Comparison of ENCODE assay signal across 24 cellular contexts in genomic region chr10:72588266-72588665, GRCh38.
"Had no signal": no experiment of that assay in that cellular context is flagged by ENCODE, and none has a peak within 500 bp of the region (broad histone marks: within the 10 kb centered on the region; RNA-seq: fewer than 3 reads in every experiment).

No MANE protein-coding gene starts in this region.

- H3K27me3 Mint-ChIP-seq: activated naive CD8-positive, alpha-beta T cell; T-cell had no signal

- H3K36me3 Mint-ChIP-seq: stimulated activated effector memory CD8-positive, alpha-beta T cell treated with anti-CD3 and anti-CD28 coated beads, Interleukin-12 subunit alpha, Interleukin-12 subunit beta, amount 100 ng/mL, for 72 hours had no signal

- DNase-seq: activated CD4-positive, alpha-beta T cell treated with anti-CD3 and anti-CD28 coated beads for 1 hour; activated CD4-positive, alpha-beta T cell treated with anti-CD3 and anti-CD28 coated beads, Interleukin-2, amount 50 U/mL, for 1 hour; activated CD8-positive, alpha-beta T cell treated with anti-CD3 and anti-CD28 coated beads, Interleukin-2, amount 10 ng/mL, durations not matched to agents 7 days and 5 days; activated gamma-delta T cell treated with Interleukin-2 at 50 U/mL for 16 hours; amniotic stem cell; body of pancreas; erythroblast; gastrocnemius medialis; hippocampal formation; islet precursor cell; left cardiac atrium; nucleus accumbens; right lobe of liver; stimulated activated CD4-positive, alpha-beta T cell treated with anti-CD3 and anti-CD28 coated beads, Interleukin-1b, Interleukin-23, amount 100 ng/mL, for 48 hours; stomach; T-cell; transverse colon had no signal

- H3K4me3 Mint-ChIP-seq: activated CD8-positive, alpha-beta T cell treated with anti-CD3 and anti-CD28 coated beads, Interleukin-2, amount 10 ng/mL, durations not matched to agents 7 days and 5 days; activated naive CD8-positive, alpha-beta T cell; nephron; stimulated activated effector memory CD8-positive, alpha-beta T cell treated with anti-CD3 and anti-CD28 coated beads, Interleukin-12 subunit alpha, Interleukin-12 subunit beta, amount 100 ng/mL, for 72 hours; T-cell had no signal

- H3K27ac ChIP-seq: body of pancreas, cardiac muscle cell, gastrocnemius medialis, parathyroid adenoma, right lobe of liver, skin epidermis, stomach, transverse colon, WERI-Rb-1 had no signal

- H3K4me1 ChIP-seq: body of pancreas, gastrocnemius medialis, parathyroid adenoma, right lobe of liver, transverse colon had no signal

- H3K4me3 ChIP-seq: body of pancreas, cardiac muscle cell, gastrocnemius medialis, right lobe of liver, skin epidermis, stomach, transverse colon had no signal

- H3K27me3 ChIP-seq: body of pancreas, cardiac muscle cell, gastrocnemius medialis, right lobe of liver, stomach, transverse colon had no signal

- H3K9ac ChIP-seq: parathyroid adenoma had no signal

- H3K4me1 Mint-ChIP-seq: nephron had no signal

- H3K9me3 Mint-ChIP-seq: stimulated activated effector memory CD8-positive, alpha-beta T cell treated with anti-CD3 and anti-CD28 coated beads, Interleukin-12 subunit alpha, Interleukin-12 subunit beta, amount 100 ng/mL, for 72 hours had no signal

- ATAC-seq: activated CD8-positive, alpha-beta T cell treated with anti-CD3 and anti-CD28 coated beads, Interleukin-2, amount 10 ng/mL, durations not matched to agents 7 days and 5 days; body of pancreas; gastrocnemius medialis; left cardiac atrium; right lobe of liver; stimulated activated effector memory CD8-positive, alpha-beta T cell treated with anti-CD3 and anti-CD28 coated beads, Interleukin-12 subunit alpha, Interleukin-12 subunit beta, amount 100 ng/mL, for 72 hours; T-cell had no signal

- H3K36me3 ChIP-seq: cardiac muscle cell, gastrocnemius medialis, right lobe of liver, stomach, transverse colon, WERI-Rb-1 had no signal
